ENCODE assay signal across 32 cellular contexts in the genomic region with DNA sequence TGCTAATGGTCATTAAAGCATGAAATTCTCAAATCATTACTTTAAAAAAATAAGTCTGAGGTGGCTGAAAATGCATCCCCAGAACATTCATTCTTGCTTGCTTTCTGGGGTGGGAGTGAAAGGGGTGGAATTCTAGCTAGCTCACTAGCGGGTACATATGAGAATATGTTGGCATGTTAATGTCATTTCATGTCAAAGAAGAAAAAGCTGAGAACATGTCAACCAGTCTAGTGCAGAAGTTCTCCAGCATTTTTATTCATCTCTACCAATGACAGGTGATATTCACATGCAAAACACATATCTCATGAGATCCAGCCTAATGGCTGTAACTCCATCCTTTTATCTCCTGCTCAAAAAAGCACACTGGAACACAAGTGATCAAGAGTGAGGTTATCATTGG.
"Had no signal": no experiment of that assay in that cellular context is flagged by ENCODE, and none has a peak within 500 bp of the region (broad histone marks: within the 10 kb centered on the region; RNA-seq: fewer than 3 reads in every experiment).

No MANE protein-coding gene starts in this region.

- H3K4me3 ChIP-seq: adrenal gland, breast epithelium, cardiac muscle cell, colonic mucosa, esophagus squamous epithelium, gastroesophageal sphincter had no signal

- H3K27me3 Mint-ChIP-seq: activated B cell treated with CpG ODN at 0.5 μM for 24 hours; activated CD8-positive, alpha-beta T cell treated with anti-CD3 and anti-CD28 coated beads for 36 hours; activated naive CD4-positive, alpha-beta T cell treated with anti-CD3 and anti-CD28 coated beads, Interleukin-2, amount 50 U/mL, for 24 hours; activated naive CD8-positive, alpha-beta T cell treated with anti-CD3 and anti-CD28 coated beads for 36 hours; activated naive CD8-positive, alpha-beta T cell treated with anti-CD3 and anti-CD28 coated beads, Interleukin-2, amount 50 U/mL, for 24 hours; brain had no signal

- H3K9me3 Mint-ChIP-seq: activated B cell treated with CpG ODN at 0.5 μM for 24 hours; activated CD8-positive, alpha-beta T cell treated with anti-CD3 and anti-CD28 coated beads for 36 hours; activated naive CD4-positive, alpha-beta T cell treated with anti-CD3 and anti-CD28 coated beads for 36 hours; activated naive CD4-positive, alpha-beta T cell treated with anti-CD3 and anti-CD28 coated beads, Interleukin-2, amount 50 U/mL, for 24 hours; activated naive CD8-positive, alpha-beta T cell treated with anti-CD3 and anti-CD28 coated beads for 36 hours; activated naive CD8-positive, alpha-beta T cell treated with anti-CD3 and anti-CD28 coated beads, Interleukin-2, amount 50 U/mL, for 24 hours; activated T-helper 1 cell treated with anti-CD3 and anti-CD28 coated beads, Interleukin-12 subunit alpha, Interleukin-12 subunit beta, Interleukin-2, Interleukin-4 antibody, amounts not matched to agents 30 ng/mL and 10 ng/mL and 1 ng/mL, durations not matched to agents 14 hours and 24 hours and 36 hours; activated T-helper 2 cell treated with anti-CD3 and anti-CD28 coated beads, Interferon-gamma antibody, Interleukin-2, Interleukin-4, amounts not matched to agents 10 μg/mL and 5 μg/mL and 100 μg/mL, durations not matched to agents 14 hours and 24 hours and 36 hours; brain had no signal

- DNase-seq: activated B cell treated with CpG ODN at 0.5 μM for 24 hours; activated CD4-positive, alpha-beta T cell treated with anti-CD3 and anti-CD28 coated beads for 48 hours; activated CD4-positive, alpha-beta T cell treated with anti-CD3 and anti-CD28 coated beads, Interleukin-2, amount 50 U/mL, for 1 hour; activated CD4-positive, alpha-beta T cell treated with anti-CD3 and anti-CD28 coated beads, Interleukin-2, amount 50 U/mL, for 48 hours; activated CD8-positive, alpha-beta memory T cell treated with anti-CD3 and anti-CD28 coated beads for 24 hours; activated CD8-positive, alpha-beta T cell treated with anti-CD3 and anti-CD28 coated beads for 36 hours; activated effector memory CD4-positive, alpha-beta T cell treated with anti-CD3 and anti-CD28 coated beads, Interleukin-2, amount 50 U/mL, for 16 hours; activated naive CD4-positive, alpha-beta T cell treated with anti-CD3 and anti-CD28 coated beads for 36 hours; activated naive CD8-positive, alpha-beta T cell treated with anti-CD3 and anti-CD28 coated beads for 36 hours; activated naive CD8-positive, alpha-beta T cell treated with anti-CD3 and anti-CD28 coated beads, Interleukin-2, amount 50 U/mL, for 24 hours; activated T-cell treated with anti-CD3 and anti-CD28 coated beads, Interleukin-2, amount 50 U/mL, for 1 hour; activated T-cell treated with anti-CD3 and anti-CD28 coated beads, Interleukin-2, amount 50 U/mL, for 48 hours; adrenal gland; amygdala; aorta; central memory CD4-positive, alpha-beta T cell; cerebellar nuclear complex; colonic mucosa; effector CD8-positive, alpha-beta T cell; esophagus squamous epithelium; foreskin melanocyte; T-helper 2 cell had no signal

- H3K27ac Mint-ChIP-seq: activated B cell treated with CpG ODN at 0.5 μM for 24 hours; activated CD8-positive, alpha-beta T cell treated with anti-CD3 and anti-CD28 coated beads for 36 hours; activated naive CD4-positive, alpha-beta T cell treated with anti-CD3 and anti-CD28 coated beads for 36 hours; activated naive CD4-positive, alpha-beta T cell treated with anti-CD3 and anti-CD28 coated beads, Interleukin-2, amount 50 U/mL, for 24 hours; activated naive CD8-positive, alpha-beta T cell treated with anti-CD3 and anti-CD28 coated beads for 36 hours; activated naive CD8-positive, alpha-beta T cell treated with anti-CD3 and anti-CD28 coated beads, Interleukin-2, amount 50 U/mL, for 24 hours; activated T-helper 1 cell treated with anti-CD3 and anti-CD28 coated beads, Interleukin-12 subunit alpha, Interleukin-12 subunit beta, Interleukin-2, Interleukin-4 antibody, amounts not matched to agents 30 ng/mL and 10 ng/mL and 1 ng/mL, durations not matched to agents 14 hours and 24 hours and 36 hours; activated T-helper 2 cell treated with anti-CD3 and anti-CD28 coated beads, Interferon-gamma antibody, Interleukin-2, Interleukin-4, amounts not matched to agents 10 μg/mL and 5 μg/mL and 100 μg/mL, durations not matched to agents 14 hours and 24 hours and 36 hours; brain had no signal

- H3K4me1 Mint-ChIP-seq: activated naive CD8-positive, alpha-beta T cell treated with anti-CD3 and anti-CD28 coated beads for 36 hours; activated naive CD8-positive, alpha-beta T cell treated with anti-CD3 and anti-CD28 coated beads, Interleukin-2, amount 50 U/mL, for 24 hours had no signal

- H3K36me3 ChIP-seq: adrenal gland, breast epithelium, colonic mucosa had no signal

- H3K9me3 ChIP-seq: adrenal gland, breast epithelium, colonic mucosa, esophagus squamous epithelium, gastroesophageal sphincter had no signal

- H3K27me3 ChIP-seq: adrenal gland, breast epithelium, cardiac muscle cell, colonic mucosa, esophagus squamous epithelium, gastroesophageal sphincter had no signal

- H3K27ac ChIP-seq: adrenal gland, breast epithelium, cardiac muscle cell, colonic mucosa, epithelial cell of prostate, esophagus squamous epithelium, gastroesophageal sphincter, VCaP had no signal

- ATAC-seq: activated CD4-positive, CD25-positive, alpha-beta regulatory T cell treated with anti-CD3 and anti-CD28 coated beads, Interleukin-2, amount 50 U/mL, for 24 hours; activated CD8-positive, alpha-beta T cell treated with anti-CD3 and anti-CD28 coated beads for 36 hours; activated naive CD8-positive, alpha-beta T cell treated with anti-CD3 and anti-CD28 coated beads, Interleukin-2, amount 50 U/mL, for 24 hours; gastroesophageal sphincter had no signal

- H3K4me3 Mint-ChIP-seq: activated B cell treated with CpG ODN at 0.5 μM for 24 hours; activated CD8-positive, alpha-beta T cell treated with anti-CD3 and anti-CD28 coated beads for 36 hours; activated naive CD4-positive, alpha-beta T cell treated with anti-CD3 and anti-CD28 coated beads for 36 hours; activated naive CD4-positive, alpha-beta T cell treated with anti-CD3 and anti-CD28 coated beads, Interleukin-2, amount 50 U/mL, for 24 hours; activated naive CD8-positive, alpha-beta T cell treated with anti-CD3 and anti-CD28 coated beads for 36 hours; activated naive CD8-positive, alpha-beta T cell treated with anti-CD3 and anti-CD28 coated beads, Interleukin-2, amount 50 U/mL, for 24 hours; activated T-helper 1 cell treated with anti-CD3 and anti-CD28 coated beads, Interleukin-12 subunit alpha, Interleukin-12 subunit beta, Interleukin-2, Interleukin-4 antibody, amounts not matched to agents 30 ng/mL and 10 ng/mL and 1 ng/mL, durations not matched to agents 14 hours and 24 hours and 36 hours; brain had no signal

- H3K4me1 ChIP-seq: adrenal gland, breast epithelium, colonic mucosa, esophagus squamous epithelium, gastroesophageal sphincter had no signal
